Comparison of ENCODE assay signal across 27 cellular contexts in genomic region chr3:157531301-157531660, GRCh38. TPM values are rescaled to one million over a fixed set of nuclear protein-coding genes. Genes with fewer than 3 reads are reported as not detected.
DNase-seq lines count a peak whose midpoint lies in the region; ATAC-seq, FAIRE-seq and TF ChIP-seq lines count a peak whose summit lies in the region.
"Had no signal": no experiment of that assay in that cellular context is flagged by ENCODE, and none has a peak within 500 bp of the region (broad histone marks: within the 10 kb centered on the region; RNA-seq: fewer than 3 reads in every experiment).

No MANE protein-coding gene starts in this region.

- CTCF ChIA-PET in K562 (lab: Yijun Ruan, JAX; ENCODE audit: low intra/inter-chr PET ratio) = interaction anchor here (4.7 kb wide), 1 partner anchor 41 kb away, joined by 21 read pairs; no protein-coding TSS in a partner anchor

- H3K9ac ChIP-seq in K562 (ENCODE audit: insufficient read depth in 1 of 2, low read depth in 2 of 2, low read length in 2 of 2) = no peak overlapping the region
- H3K9ac ChIP-seq: parathyroid adenoma had no signal

- H2AFZ ChIP-seq in ACC112 (ENCODE audit: low read length, unreplicated experiment) = peak overlapping the region; percentile 45
- H2AFZ ChIP-seq in K562 (ENCODE audit: low read depth, low read length) = peak overlapping the region; percentile 91
- H2AFZ ChIP-seq: parathyroid adenoma had no signal

- intact Hi-C loops in K562 (cut with micrococcal nuclease) = loop anchor here (10.0 kb wide), 1 partner anchor 1264 kb away; no protein-coding TSS in a partner anchor

- H3K27me3 ChIP-seq in ACC112 (ENCODE audit: insufficient read depth, low read length) (no peaks in the 10 kb centered on the region), K562 (ENCODE audit: control insufficient read depth in 2 of 2, insufficient read depth in 2 of 2, low read length in 2 of 2) (no peaks in the 10 kb centered on the region), BE2C (no peaks in the 10 kb centered on the region)

- H4K20me1 ChIP-seq in K562 (replicated peaks; ENCODE audit: control insufficient read depth, insufficient read depth, low read length) = no peaks in the 10 kb centered on the region

- DNase-seq in LHCN-M2 (ENCODE audit: low read depth) (peak; percentile 22), K562 (ENCODE audit: extremely low read depth in 1 of 4, low spot score in 3 of 4) (no peak), fibroblast of the aortic adventitia (ENCODE audit: low read depth) (peak; percentile 83), ureter (ENCODE audit: low spot score) (no peak), NCI-H345 (lab: John Stamatoyannopoulos, UW) (no peak), NCI-H2227 treated with DMSO at 0.1 percent for 48 hours (lab: John Stamatoyannopoulos, UW) (no peak), BE2C (no peak)
- DNase-seq: activated CD4-positive, alpha-beta T cell treated with anti-CD3 and anti-CD28 coated beads for 1 hour; activated naive CD8-positive, alpha-beta T cell treated with anti-CD3 and anti-CD28 coated beads, Interleukin-2, amount 50 U/mL, for 24 hours; central memory CD4-positive, alpha-beta T cell; effector CD4-positive, alpha-beta T cell; hippocampal formation; islet precursor cell; naive B cell; NCI-H1417 treated with DMSO at 0.1 percent for 48 hours; NCI-H774; PC-9; stimulated activated CD4-positive, alpha-beta T cell treated with anti-CD3 and anti-CD28 coated beads, Interleukin-2, amount 100 ng/mL, for 24 hours; trophoblast cell had no signal

- H3K4me1 ChIP-seq in ACC112 (ENCODE audit: control insufficient read depth, insufficient read depth, low read length, unreplicated experiment) = peaks cover 70% of the 10 kb centered on the region
- H3K4me1 ChIP-seq in K562 (replicated peaks in 1 of 2; ENCODE audit: control insufficient read depth in 2 of 2, insufficient read depth in 2 of 2, low read length in 2 of 2) = peaks cover 0 to 55% of the 10 kb centered on the region in 2 experiments; a peak in 4 of 5 replicates
- H3K4me1 ChIP-seq in BE2C = no peaks in the 10 kb centered on the region; the same call in 1 of the 2 replicates
- H3K4me1 ChIP-seq: parathyroid adenoma had no signal

- TF ChIP-seq EP300 in K562 (IDR thresholded peaks at IDR 0.05; ENCODE audit: low read length) = no peak

- TF ChIP-seq RAD21 in K562 (CRISPR knock-in tag; conservative IDR thresholded peaks at IDR 0.05 in 1 of 2, IDR thresholded peaks at IDR 0.05 in 1 of 2) = no peak

- in situ Hi-C loops in K562 (cut with MboI) = no loop called here

- ATAC-seq in K562 = no peak
- ATAC-seq: activated naive CD8-positive, alpha-beta T cell treated with anti-CD3 and anti-CD28 coated beads, Interleukin-2, amount 50 U/mL, for 24 hours had no signal

- WGBS in K562 (ENCODE audit: insufficient coverage, low coverage, missing lambda C conversion rate) = 37% methylated on average over 3 of the region's 3 CpGs

- TF ChIP-seq POLR2A in K562 (conservative IDR thresholded peaks at IDR 0.05) = no peak

- H3K4me3 ChIP-seq in ACC112 (ENCODE audit: low read depth, low read length) (peak overlapping the region; percentile 75), K562 (no peak overlapping the region), fibroblast of the aortic adventitia (ENCODE audit: low read depth, low read length) (peak overlapping the region; percentile 47), BE2C (ENCODE audit: low read depth, low read length) (no peak overlapping the region)
- H3K4me3 ChIP-seq: lung, PC-9 had no signal

- H3K27ac ChIP-seq in ACC112 (ENCODE audit: low read depth, low read length) = peak overlapping the region; percentile 83
- H3K27ac ChIP-seq in K562 (ENCODE audit: extremely low read depth, low read depth, low read length) = peak overlapping the region; percentile 27; the same call in 1 of the 3 replicates
- H3K27ac ChIP-seq: C4-2B, parathyroid adenoma, PC-9 had no signal

- POLR2A ChIA-PET in K562 (lab: Yijun Ruan, JAX) = interaction anchor here (0.7 to 1.4 kb wide), 2 partner anchors 28 to 42 kb away, joined by 3 to 4 read pairs; partner anchors contain the start of gene VEPH1

- no peaks in the 10 kb centered on the region for H3K9me1 ChIP-seq in K562 (ENCODE audit: control insufficient read depth, insufficient read depth, low read length)

- H3K79me2 ChIP-seq in ACC112 (ENCODE audit: control insufficient read depth, insufficient read depth, low read length, unreplicated experiment) = peaks cover 46% of the 10 kb centered on the region
- no peaks in the 10 kb centered on the region for H3K79me2 ChIP-seq in K562 (ENCODE audit: control insufficient read depth, insufficient read depth, low read length)
- H3K79me2 ChIP-seq: parathyroid adenoma had no signal

- BruUV-seq in K562 (replicated peaks; lab: Mats Ljungman, UMichigan) = no TSS peak

- TF ChIP-seq CTCF in K562 (IDR thresholded peaks at IDR 0.05 in 2 of 3, conservative IDR thresholded peaks at IDR 0.05 in 1 of 3; ENCODE audit: insufficient read depth in 2 of 3, low read depth in 1 of 3, low read length in 3 of 3) (no peak), fibroblast of the aortic adventitia (IDR thresholded peaks at IDR 0.05; ENCODE audit: insufficient read depth, low read length) (no peak), BE2C (IDR thresholded peaks at IDR 0.05; ENCODE audit: low read depth, low read length) (no peak)

- H3K9me3 ChIP-seq in K562 (replicated peaks; ENCODE audit: control insufficient read depth, insufficient read depth, low read depth, low read length) (no peaks in the 10 kb centered on the region), BE2C (no peaks in the 10 kb centered on the region)

- no peak for FAIRE-seq in K562 (lab: Jason Lieb, UNC)
- FAIRE-seq: A204.1, D721Med, G401.6 had no signal

- H3K36me3 ChIP-seq in ACC112 (ENCODE audit: insufficient read depth, low read length) = no peaks in the 10 kb centered on the region
- no peaks in the 10 kb centered on the region for H3K36me3 ChIP-seq in K562 (ENCODE audit: control insufficient read depth, insufficient read depth, low read length)
- no peaks in the 10 kb centered on the region for H3K36me3 ChIP-seq in BE2C

- no peak overlapping the region; the same call in 1 of the 2 replicates for H3K4me2 ChIP-seq in K562 (ENCODE audit: insufficient read depth, low read length)
- H3K4me2 ChIP-seq: PC-9 had no signal

TF ChIP-seq in K562, 482 proteins besides CTCF, POLR2A, EP300 and RAD21:
- TF ChIP-seq HNRNPH1 (optimal IDR thresholded peaks at IDR 0.05; ENCODE audit: low read depth, low read length) (no peak), TRIM28 (IDR thresholded peaks at IDR 0.05) (no peak), MEIS2 (IDR thresholded peaks at IDR 0.05; ENCODE audit: partially characterized antibody) (peak; percentile 54)
- TF ChIP-seq, protein P1, sequence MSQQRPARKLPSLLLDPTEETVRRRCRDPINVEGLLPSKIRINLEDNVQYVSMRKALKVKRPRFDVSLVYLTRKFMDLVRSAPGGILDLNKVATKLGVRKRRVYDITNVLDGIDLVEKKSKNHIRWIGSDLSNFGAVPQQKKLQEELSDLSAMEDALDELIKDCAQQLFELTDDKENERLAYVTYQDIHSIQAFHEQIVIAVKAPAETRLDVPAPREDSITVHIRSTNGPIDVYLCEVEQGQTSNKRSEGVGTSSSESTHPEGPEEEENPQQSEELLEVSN (IDR thresholded peaks at IDR 0.05; ENCODE audit: borderline replicate concordance in 1 of 2, extremely low read depth in 1 of 2, insufficient read depth in 1 of 2, insufficient read length in 1 of 2, low read depth in 1 of 2, low read length in 1 of 2, poor library complexity in 1 of 2, severe bottlenecking in 1 of 2) = peak in 1 of 2 experiments; percentile 14

RNA-seq across cellular contexts. Expression of gene VEPH1, which starts 28.1 kb away (rescaled TPM):
- 49.0 and 49.6 TPM in 2 replicates for total RNA-seq in LHCN-M2 (2014; rRNA removed)
- 9.2 TPM for polyA plus RNA-seq in LHCN-M2 (2012)
- total RNA-seq in K562 (2011; cell fraction: chromatin; rRNA removed; ENCODE audit: low replicate concordance) = 9.7 and 15.1 TPM in 2 replicates
- 3.2 and 4.7 TPM in 2 replicates for total RNA-seq in K562 (2011; cell fraction: nucleolus; rRNA removed)
- 3.7 and 7.6 TPM in 2 replicates for total RNA-seq in K562 (2011; cell fraction: nucleoplasm; rRNA removed)
- total RNA-seq in K562 (2014; rRNA removed) = 3.7 and 5.3 TPM in 2 replicates
- total RNA-seq in K562 (2014; rRNA removed; fragmentation: Illumina TruSeq; extraction: Trizol) = 5.8 and 8.1 TPM in 2 replicates
- 5.3 and 5.7 TPM in 2 replicates for total RNA-seq in K562 (2015; rRNA removed; fragmentation: Illumina TruSeq; extraction: Trizol)
- 4.6 and 5.1 TPM in 2 replicates for total RNA-seq in K562 (2021)
- 2.7 and 15.6 TPM in 2 replicates for polyA plus RNA-seq in K562 (2011; rRNA removed)
- 0.97 and 3.2 TPM in 2 replicates for polyA plus RNA-seq in K562 (2011; cell fraction: cytosol; rRNA removed)
- polyA plus RNA-seq in K562 (2011; cell fraction: nucleus; rRNA removed) = 3.3 and 20.2 TPM in 2 replicates
- polyA plus RNA-seq in K562 (2012) = 7.4 and 9.8 TPM in 2 replicates
- polyA plus RNA-seq in K562 (2014; fragmentation: Illumina TruSeq; extraction: Trizol) = 7.4 and 8.3 TPM in 2 replicates
- 10 to 100 TPM; 10.4 to 11.2 TPM for polyA plus RNA-seq in K562 (2014; fragmentation: Nextera tagmentation; extraction: Ambion mirVana)
- 4.4 and 4.5 TPM in 2 replicates for polyA plus RNA-seq in K562 (2014; rRNA removed)
- 4.8 and 17.5 TPM in 2 replicates for polyA minus RNA-seq in K562 (2011; rRNA and poly(A)+ RNA removed)
- 4.8 TPM in 1 of 2 replicates, not detected in the other for polyA minus RNA-seq in K562 (2011; cell fraction: cytosol; rRNA and poly(A)+ RNA removed)
- 4.7 and 14.9 TPM in 2 replicates for polyA minus RNA-seq in K562 (2011; cell fraction: nucleus; rRNA and poly(A)+ RNA removed)
- total RNA-seq in fibroblast of the aortic adventitia (ENCODE audit: low replicate concordance) = 27.4 and 152 TPM in 2 replicates
- total RNA-seq in ureter = 10.8 TPM
- polyA plus RNA-seq in BE2C (2012; ENCODE audit: insufficient read depth, insufficient read length, low read depth) = not detected
- total RNA-seq: activated T-helper 2 cell treated with anti-CD3 and anti-CD28 coated beads, Interferon-gamma antibody, Interleukin-2, Interleukin-4, amounts not matched to agents 10 μg/mL and 5 μg/mL and 100 μg/mL, durations not matched to agents 14 hours and 24 hours and 36 hours had no signal

Comparison
In these comparisons a context has a peak if more than half of its experiments do, and no peak if none do; other contexts are left out.
1. H3K4me3 ChIP-seq: peak in ACC112 (single experiment) and fibroblast of the aortic adventitia (single experiment); none in K562 (single experiment) and BE2C (single experiment).
2. DNase-seq: peak in LHCN-M2 (single experiment) and fibroblast of the aortic adventitia (single experiment); none in K562 (0 of 4), ureter (single experiment), NCI-H345 (single experiment), NCI-H2227 treated with DMSO at 0.1 percent for 48 hours (single experiment) and BE2C (single experiment).